ENCODE assay signal across 10 cellular contexts in the genomic region with DNA sequence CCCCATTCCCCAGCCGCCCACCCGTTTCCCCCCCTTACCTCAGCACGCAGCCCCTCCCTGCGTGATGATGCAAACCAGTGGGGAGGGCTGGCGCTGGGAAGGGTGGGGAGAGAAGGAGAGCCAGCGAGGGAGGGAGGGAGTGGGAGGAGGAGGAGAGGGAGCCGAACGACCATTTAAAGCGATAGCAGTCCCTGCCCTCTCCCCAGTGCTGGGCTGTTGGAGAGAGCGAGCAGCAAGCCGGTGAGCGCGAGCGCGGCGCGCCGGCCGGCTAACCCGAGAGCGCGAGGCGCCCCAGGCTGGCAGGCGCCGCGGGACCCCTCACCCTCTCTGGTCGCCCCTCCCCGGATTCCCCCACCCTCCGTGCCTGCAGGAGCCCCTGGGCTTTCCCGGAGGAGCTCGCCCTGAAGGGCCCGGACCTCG. TPM values are rescaled to one million over a fixed set of nuclear protein-coding genes. Genes with fewer than 3 reads are reported as not detected.
DNase-seq lines count a peak whose midpoint lies in the region; ATAC-seq, FAIRE-seq and TF ChIP-seq lines count a peak whose summit lies in the region.
"Had no signal": no experiment of that assay in that cellular context is flagged by ENCODE, and none has a peak within 500 bp of the region (broad histone marks: within the 10 kb centered on the region; RNA-seq: fewer than 3 reads in every experiment).

A gene (plus strand): TSS at position 205 of the 420 bp plus-strand sequence.

- H3K36me3 ChIP-seq in SK-N-SH (replicated peaks in 1 of 2; ENCODE audit: control insufficient read depth in 1 of 2, insufficient read depth in 2 of 2, low read length in 1 of 2) (no peaks in the 10 kb centered on the region), pancreas (no peaks in the 10 kb centered on the region)

- H3K4me3 Mint-ChIP-seq in activated naive CD4-positive, alpha-beta T cell treated with anti-CD3 and anti-CD28 coated beads for 36 hours, result no peak within 1 kb of the TSS
- H3K4me3 Mint-ChIP-seq: activated naive CD8-positive, alpha-beta T cell had no signal

- no peaks in the 10 kb centered on the region for H3K27me3 ChIP-seq in SK-N-SH (ENCODE audit: insufficient read depth)
- no peaks in the 10 kb centered on the region for H3K27me3 ChIP-seq in right cardiac atrium (ENCODE audit: control insufficient read depth, insufficient read depth)
- no peaks in the 10 kb centered on the region for H3K27me3 ChIP-seq in pancreas

- H3K4me2 ChIP-seq in SK-N-SH, result no peak within 1 kb of the TSS

- H3K4me1 Mint-ChIP-seq in activated naive CD4-positive, alpha-beta T cell treated with anti-CD3 and anti-CD28 coated beads for 36 hours (ENCODE audit: low read depth), result peaks cover 2% of the 10 kb centered on the region

- H3K9me2 ChIP-seq in SK-N-SH, result no peaks in the 10 kb centered on the region

- no peaks in the 10 kb centered on the region for H3K9me3 Mint-ChIP-seq in activated naive CD4-positive, alpha-beta T cell treated with anti-CD3 and anti-CD28 coated beads for 36 hours

- H3K9me3 ChIP-seq in SK-N-SH (no peaks in the 10 kb centered on the region), right cardiac atrium (ENCODE audit: control insufficient read depth, low read length) (no peaks in the 10 kb centered on the region), pancreas (no peaks in the 10 kb centered on the region)

- ATAC-seq in right cardiac atrium, result peak; percentile 24 to 81
- ATAC-seq in pancreas, result peak in 3 of 4 donors; percentile 75 to 84 (median 82)
- no peak for ATAC-seq in HG02840 (IDR thresholded peaks at IDR 0.05; ENCODE audit: low FRiP score, unreplicated experiment)

- H3K27me3 Mint-ChIP-seq in activated naive CD4-positive, alpha-beta T cell treated with anti-CD3 and anti-CD28 coated beads for 36 hours (ENCODE audit: low read depth), result peaks cover 44% of the 10 kb centered on the region

- H3K4me1 ChIP-seq in SK-N-SH (ENCODE audit: control insufficient read depth in 1 of 2, insufficient read depth in 2 of 2, low read depth in 1 of 2, low read length in 1 of 2) (peaks cover 0 to 21% of the 10 kb centered on the region in 2 experiments; a peak in 2 of 4 replicates), right cardiac atrium (ENCODE audit: control insufficient read depth, insufficient read depth, low read length) (no peaks in the 10 kb centered on the region), pancreas (no peaks in the 10 kb centered on the region)

- H4K20me1 ChIP-seq in SK-N-SH (ENCODE audit: insufficient read depth), result no peaks in the 10 kb centered on the region

- in situ Hi-C loops in GM13976 (cut with MboI; ENCODE audit: low sequenced_read_pairs, unreplicated experiment), result no loop called here

- POLR2A ChIA-PET in SK-N-SH (lab: Yijun Ruan, JAX), result no interaction called here

- CTCF ChIA-PET in SK-N-SH (lab: Yijun Ruan, JAX), result interaction anchor here (1.5 kb wide), 1 partner anchor 16 kb away, joined by 4 read pairs; no protein-coding TSS in a partner anchor
- CTCF ChIA-PET in activated naive CD4-positive, alpha-beta T cell treated with anti-CD3 and anti-CD28 coated beads for 36 hours (lab: Charles Lee), result no interaction called here

- WGBS in SK-N-SH (ENCODE audit: low lambda C conversion rate), result 4% methylated on average over 12 of the region's 33 CpGs
- WGBS in right cardiac atrium, result under 1% methylated on average over 33 of the region's 33 CpGs
- WGBS in pancreas, 2 donors, result 0 to 1% methylated on average over 10 to 33 of the region's 33 CpGs

- no peak for TF ChIP-seq CTCF in GM13976 (IDR thresholded peaks at IDR 0.05; ENCODE audit: borderline replicate concordance, control extremely low read depth, extremely low read depth, insufficient read depth, missing control alignments)
- TF ChIP-seq CTCF in SK-N-SH (IDR thresholded peaks at IDR 0.05), result no peak
- no peak for TF ChIP-seq CTCF in pancreas (IDR thresholded peaks at IDR 0.05)

- TF ChIP-seq POLR2A in GM12892 (IDR thresholded peaks at IDR 0.05; ENCODE audit: low read depth, low read length), result no peak

- intact Hi-C loops in right cardiac atrium (cut with DNase I), result no loop called here
- intact Hi-C loops in pancreas (cut with DNase I), result no loop called here
- intact Hi-C loops in activated naive CD4-positive, alpha-beta T cell treated with anti-CD3 and anti-CD28 coated beads for 36 hours (cut with micrococcal nuclease), result no loop called here

- H3K36me3 Mint-ChIP-seq in activated naive CD4-positive, alpha-beta T cell treated with anti-CD3 and anti-CD28 coated beads for 36 hours (ENCODE audit: low read depth), result no peaks in the 10 kb centered on the region
- H3K36me3 Mint-ChIP-seq: activated naive CD8-positive, alpha-beta T cell had no signal

- no peak for TF ChIP-seq EP300 in SK-N-SH (IDR thresholded peaks at IDR 0.05; ENCODE audit: borderline replicate concordance in 1 of 2, low read depth in 1 of 2, low read length in 1 of 2)

- H3K79me2 ChIP-seq in SK-N-SH (ENCODE audit: insufficient read depth), result no peaks in the 10 kb centered on the region

- no peak within 1 kb of the TSS for H3K27ac Mint-ChIP-seq in activated naive CD4-positive, alpha-beta T cell treated with anti-CD3 and anti-CD28 coated beads for 36 hours
- H3K27ac Mint-ChIP-seq: activated naive CD8-positive, alpha-beta T cell had no signal

- H3K4me3 ChIP-seq in SK-N-SH (ENCODE audit: low read depth in 2 of 2, low read length in 1 of 2), result peak within 1 kb of the TSS in 1 of 2 experiments; percentile 55; a peak in 2 of 4 replicates
- H3K4me3 ChIP-seq in right cardiac atrium (ENCODE audit: low read length), result peak within 1 kb of the TSS; percentile 19
- peak within 1 kb of the TSS in 2 of 4 donors; percentile 14 to 35 for H3K4me3 ChIP-seq in pancreas

- no peaks in the 10 kb centered on the region for H3F3A ChIP-seq in SK-N-SH (replicated peaks; ENCODE audit: insufficient read depth)

- no peak within 1 kb of the TSS for H3K9ac ChIP-seq in SK-N-SH

- TF ChIP-seq RAD21 in SK-N-SH (IDR thresholded peaks at IDR 0.05; ENCODE audit: low read length), result no peak

- no peak within 1 kb of the TSS for H2AFZ ChIP-seq in SK-N-SH (ENCODE audit: low read depth)

- H3K27ac ChIP-seq in SK-N-SH (ENCODE audit: low read depth in 2 of 2, low read length in 1 of 2), result peak within 1 kb of the TSS in 1 of 2 experiments; percentile 51; a peak in 2 of 4 replicates
- no peak within 1 kb of the TSS for H3K27ac ChIP-seq in right cardiac atrium (ENCODE audit: low read length)
- no peak within 1 kb of the TSS for H3K27ac ChIP-seq in pancreas

- peak; percentile 30 for DNase-seq in GM13976 (ENCODE audit: low spot score)
- DNase-seq in SK-N-SH, result peak; percentile 85
- DNase-seq in right cardiac atrium, result peak in 2 of 3 donors; percentile 42
- peak in 4 of 6 donors; percentile 15 to 54 (median 36) for DNase-seq in pancreas
- no peak for DNase-seq in activated naive CD4-positive, alpha-beta T cell treated with anti-CD3 and anti-CD28 coated beads for 36 hours
- DNase-seq in HPDE6-E6E7 (ENCODE audit: extremely low spot score), result no peak
- DNase-seq in GM12892 (ENCODE audit: insufficient read length), result no peak
- DNase-seq: NCI-H1092 had no signal

- FAIRE-seq in pancreas (lab: Jason Lieb, UNC) (no peak), GM12892 (lab: Jason Lieb, UNC) (no peak)

TF ChIP-seq in SK-N-SH, 30 proteins besides CTCF, POLR2A, EP300 and RAD21:
- TF ChIP-seq CHD2 (IDR thresholded peaks at IDR 0.05; ENCODE audit: low read length, partially characterized antibody) (peak; percentile 31), EZH2phosphoT487 (IDR thresholded peaks at IDR 0.05; ENCODE audit: borderline replicate concordance, low read depth) (no peak)

RNA-seq across cellular contexts. Expression of the gene that starts here (rescaled TPM):
- polyA plus RNA-seq in SK-N-SH (2012; rRNA removed), result 0.03 and 0.29 TPM in 2 replicates
- polyA plus RNA-seq in SK-N-SH (2012; cell fraction: cytosol; rRNA removed), result 0.24 and 0.33 TPM in 2 replicates
- 0.26 and 0.31 TPM in 2 replicates for polyA plus RNA-seq in SK-N-SH (2012; cell fraction: nucleus; rRNA removed)
- total RNA-seq in right cardiac atrium, result not detected
- not detected for polyA plus RNA-seq in right cardiac atrium
- total RNA-seq in pancreas, result under 1 TPM in 3 of 6 donors, not detected in 3; 0.03 to 0.28 (median 0.12) TPM
- under 1 TPM in 1 of 2 donors, not detected in 1; 0.23 TPM for polyA plus RNA-seq in pancreas
- not detected for total RNA-seq in activated naive CD4-positive, alpha-beta T cell treated with anti-CD3 and anti-CD28 coated beads for 36 hours
- polyA plus RNA-seq in GM12892 (2012; ENCODE audit: missing spikeins), result not detected

Comparison
In these comparisons a context has a peak if more than half of its experiments do, and no peak if none do; other contexts are left out.
1. Peak in DNase-seq in SK-N-SH; RNA of the gene not detected or under 1 TPM.
2. Peak in DNase-seq, ATAC-seq and H3K4me3 ChIP-seq in right cardiac atrium; RNA of the gene not detected or under 1 TPM.
3. Peak in DNase-seq and ATAC-seq in pancreas; RNA of the gene not detected or under 1 TPM.